7 cellular contexts compared by ENCODE assay signal in the genomic region with DNA sequence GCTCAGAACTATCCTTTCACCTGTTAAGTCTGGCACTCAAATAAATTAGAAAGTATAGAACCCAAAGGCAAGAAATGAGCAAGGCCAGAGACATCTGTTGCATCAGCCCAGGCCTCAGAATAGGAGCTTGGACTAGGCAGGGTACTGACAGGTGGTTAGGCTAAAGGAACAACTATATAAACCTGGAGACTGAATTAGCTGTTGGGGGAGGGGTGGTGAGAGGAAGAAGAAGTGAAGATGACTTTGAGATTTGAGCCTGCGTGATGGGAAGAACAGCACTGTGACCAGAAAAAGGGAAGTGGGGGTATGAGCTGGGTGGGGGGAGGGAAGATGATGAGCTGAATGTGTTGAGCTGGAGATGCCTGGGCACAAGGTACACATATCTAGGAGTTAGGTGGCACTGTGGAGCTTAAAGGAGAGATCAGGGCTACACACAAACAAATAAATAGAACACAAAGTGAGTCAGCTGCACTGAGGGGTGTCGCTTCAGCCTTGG.
DNase-seq lines count a peak whose midpoint lies in the region; ATAC-seq and TF ChIP-seq lines count a peak whose summit lies in the region.

No MANE protein-coding gene starts in this region.

- 67 to 78% (median 70%) methylated on average over 2 of the region's 2 CpGs for WGBS in psoas muscle, 3 donors

- peak; percentile 35 for ATAC-seq in GM18907 (IDR thresholded peaks at IDR 0.05; ENCODE audit: unreplicated experiment)
- peak; percentile 46 for ATAC-seq in HG02884 (IDR thresholded peaks at IDR 0.05; ENCODE audit: unreplicated experiment)
- peak; percentile 83 to 91 (median 86) for ATAC-seq in psoas muscle

- H3K4me3 ChIP-seq in Peyer's patch (no peak overlapping the region), psoas muscle (no peak overlapping the region)

- H3K36me3 ChIP-seq in Peyer's patch, result no peaks in the 10 kb centered on the region
- no peaks in the 10 kb centered on the region for H3K36me3 ChIP-seq in psoas muscle (ENCODE audit: insufficient read depth in 1 of 2, low read depth in 1 of 2)

- peak in 1 of 6 experiments; percentile 16 for TF ChIP-seq CTCF in Peyer's patch (IDR thresholded peaks at IDR 0.05)
- TF ChIP-seq CTCF in psoas muscle (IDR thresholded peaks at IDR 0.05), result no peak

- H3K9me3 ChIP-seq in Peyer's patch, result no peaks in the 10 kb centered on the region
- no peaks in the 10 kb centered on the region for H3K9me3 ChIP-seq in psoas muscle

- H3K27me3 ChIP-seq in Peyer's patch (no peaks in the 10 kb centered on the region), psoas muscle (ENCODE audit: insufficient read depth in 3 of 3, low read length in 2 of 3) (no peaks in the 10 kb centered on the region)

- peak in 2 of 3 donors; percentile 72 to 73 for DNase-seq in Peyer's patch
- no peak for DNase-seq in psoas muscle
- DNase-seq in LoVo (ENCODE audit: low spot score), result no peak
- DNase-seq in NCI-H226, result no peak
- no peak for DNase-seq in AG20443 (ENCODE audit: low spot score)

- intact Hi-C loops in psoas muscle (cut with DNase I), result no loop called here

- no peak for TF ChIP-seq POLR2A in Peyer's patch (IDR thresholded peaks at IDR 0.05)

- H3K4me1 ChIP-seq in Peyer's patch (peaks cover 0 to 8% (median 0%) of the 10 kb centered on the region in 4 donors), psoas muscle (peaks cover 12% of the 10 kb centered on the region)

- H3K27ac ChIP-seq in Peyer's patch (peak overlapping the region in 1 of 4 donors; percentile 65), psoas muscle (peak overlapping the region; percentile 71)

Comparison
In these comparisons a context has a peak if more than half of its experiments do, and no peak if none do; other contexts are left out.
1. ATAC-seq: peak in every context shown above with its lines; median percentile 86 in psoas muscle; 46 in HG02884; 35 in GM18907.
2. DNase-seq: peak in Peyer's patch (2 of 3); none in psoas muscle (0 of 2), LoVo (single experiment), NCI-H226 (single experiment) and AG20443 (single experiment).